ENCODE assay signal across 31 cellular contexts in the genomic region with DNA sequence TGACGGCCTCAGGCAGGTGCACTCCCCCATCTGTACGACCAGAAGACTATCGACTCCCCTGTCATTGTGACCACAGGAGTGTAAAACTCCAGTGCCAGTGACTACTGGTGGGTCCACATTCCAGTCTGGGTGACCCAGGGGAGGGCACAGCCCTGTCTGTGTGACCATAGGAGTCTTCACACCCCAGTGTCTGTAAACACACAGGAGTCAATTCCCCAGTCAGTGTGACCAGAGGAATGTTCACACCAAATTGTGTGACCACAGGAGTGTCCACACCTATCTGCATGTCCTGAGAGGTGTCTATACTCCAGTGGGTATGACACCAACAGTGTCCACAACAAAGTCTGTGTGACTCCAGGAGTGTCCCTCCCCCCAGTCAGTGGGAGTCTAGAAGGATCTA. TPM values are rescaled to one million over a fixed set of nuclear protein-coding genes. Genes with fewer than 3 reads are reported as not detected.
DNase-seq lines count a peak whose midpoint lies in the region; ATAC-seq, FAIRE-seq and TF ChIP-seq lines count a peak whose summit lies in the region.
"Had no signal": no experiment of that assay in that cellular context is flagged by ENCODE, and none has a peak within 500 bp of the region (broad histone marks: within the 10 kb centered on the region; RNA-seq: fewer than 3 reads in every experiment).

No MANE protein-coding gene starts in this region.

- no peak for DNase-seq in HFFc6
- DNase-seq in brain microvascular endothelial cell: no peak
- DNase-seq in HepG2 (ENCODE audit: low spot score): no peak
- DNase-seq in smooth muscle cell (lab: John Stamatoyannopoulos, UW; ENCODE audit: unreplicated experiment): no peak
- DNase-seq in KG1 (lab: John Stamatoyannopoulos, UW): no peak
- no peak for DNase-seq in activated CD4-positive, CD25-positive, alpha-beta regulatory T cell (lab: John Stamatoyannopoulos, UW)
- no peak for DNase-seq in AML-193 (lab: John Stamatoyannopoulos, UW)
- DNase-seq in GM19239 (ENCODE audit: insufficient read length, low spot score): no peak
- DNase-seq: activated CD4-positive, alpha-beta memory T cell treated with anti-CD3 and anti-CD28 coated beads for 36 hours; activated CD8-positive, alpha-beta memory T cell treated with anti-CD3 and anti-CD28 coated beads, Interleukin-2, amount 50 U/mL, for 48 hours; central memory CD4-positive, alpha-beta T cell; left ventricle myocardium superior; NCI-H1105 treated with DMSO at 0.1 percent for 48 hours; NCI-H2029 treated with DMSO at 0.1 percent for 48 hours; NCI-H526; nephron progenitor cell; pancreas; Peyer's patch; stimulated activated CD4-positive, alpha-beta T cell treated with anti-CD3 and anti-CD28 coated beads, Interleukin-4, amount 100 ng/mL, for 24 hours; T-helper 1 cell; uterus had no signal

- no peaks in the 10 kb centered on the region for H3K79me2 ChIP-seq in HepG2 (ENCODE audit: insufficient read depth, low read length)
- H3K79me2 ChIP-seq in smooth muscle cell (ENCODE audit: low read depth): no peaks in the 10 kb centered on the region

- WGBS in HepG2 (ENCODE audit: low lambda C conversion rate): no CpG with 5 or more reads among the region's 3 CpGs
- 85% methylated on average over 3 of the region's 3 CpGs for WGBS in smooth muscle cell (ENCODE audit: low lambda C conversion rate)

- H2AFZ ChIP-seq in HepG2 (ENCODE audit: low read length) (no peak overlapping the region), smooth muscle cell (ENCODE audit: low read depth) (no peak overlapping the region)

- BruUV-seq in HepG2 (replicated peaks; lab: Mats Ljungman, UMichigan): no TSS peak

- FAIRE-seq in HepG2 (lab: Jason Lieb, UNC) (no peak), GM19239 (lab: Jason Lieb, UNC) (no peak)
- FAIRE-seq: D721Med, GM18507, islet of Langerhans, pancreas had no signal

- 0 out of 2 replicates have a peak, but pooled peaks cover under 1% of the 10 kb centered on the region for H3K4me1 ChIP-seq in HepG2 (ENCODE audit: insufficient read depth, low read length)
- no peaks in the 10 kb centered on the region for H3K4me1 ChIP-seq in smooth muscle cell (ENCODE audit: low read depth)
- H3K4me1 ChIP-seq: pancreas, Peyer's patch, uterus had no signal

- peaks cover 5% of the 10 kb centered on the region; the same call in 1 of the 2 replicates for H3K36me3 Mint-ChIP-seq in HFFc6 (ENCODE audit: low read depth)
- H3K36me3 Mint-ChIP-seq: activated naive CD8-positive, alpha-beta T cell; stimulated activated memory B cell treated with anti-CD40 and anti-IgM and Interleukin-4, amounts not matched to agents 10 μg/mL and 1 μg/mL and 100 μg/mL, for 72 hours had no signal

- TF ChIP-seq CTCF in HFFc6 (IDR thresholded peaks at IDR 0.05): no peak
- no peak for TF ChIP-seq CTCF in brain microvascular endothelial cell (IDR thresholded peaks at IDR 0.05; ENCODE audit: low read depth, low read length, missing control alignments)
- TF ChIP-seq CTCF in HepG2 (CRISPR knock-in tag; IDR thresholded peaks at IDR 0.05): no peak
- no peak for TF ChIP-seq CTCF in smooth muscle cell (IDR thresholded peaks at IDR 0.05; ENCODE audit: borderline replicate concordance, insufficient read depth, poor library complexity, severe bottlenecking)

- H3K4me3 Mint-ChIP-seq in HFFc6: no peak overlapping the region
- H3K4me3 Mint-ChIP-seq: activated CD4-positive, alpha-beta memory T cell treated with anti-CD3 and anti-CD28 coated beads for 36 hours; activated naive CD8-positive, alpha-beta T cell; nephron progenitor cell; stimulated activated memory B cell treated with anti-CD40 and anti-IgM and Interleukin-4, amounts not matched to agents 10 μg/mL and 1 μg/mL and 100 μg/mL, for 72 hours had no signal

- H4K20me1 ChIP-seq in HepG2 (ENCODE audit: insufficient read depth, low read length) (no peaks in the 10 kb centered on the region), smooth muscle cell (ENCODE audit: low read depth) (no peaks in the 10 kb centered on the region)

- POLR2A ChIA-PET in HepG2 (lab: Yijun Ruan, JAX): no interaction called here

- H3K27me3 ChIP-seq in brain microvascular endothelial cell (replicated peaks): no peaks in the 10 kb centered on the region
- H3K27me3 ChIP-seq in HepG2 (ENCODE audit: control insufficient read depth in 1 of 2, insufficient read depth in 2 of 2, low read length in 2 of 2): no peaks in the 10 kb centered on the region
- H3K27me3 ChIP-seq in smooth muscle cell (ENCODE audit: low read depth): no peaks in the 10 kb centered on the region
- H3K27me3 ChIP-seq: pancreas, Peyer's patch, uterus had no signal

- no peak for TF ChIP-seq RAD21 in HepG2 (CRISPR knock-in tag; IDR thresholded peaks at IDR 0.05)

- no peak overlapping the region for H3K9ac ChIP-seq in HepG2 (ENCODE audit: insufficient read depth, low read depth, low read length)
- peak overlapping the region; percentile 76 for H3K9ac ChIP-seq in smooth muscle cell (ENCODE audit: low read depth)

- H3K9me3 ChIP-seq in HepG2 (ENCODE audit: low read length): no peaks in the 10 kb centered on the region
- no peaks in the 10 kb centered on the region for H3K9me3 ChIP-seq in smooth muscle cell (replicated peaks; ENCODE audit: low read depth)
- H3K9me3 ChIP-seq: pancreas, Peyer's patch, uterus had no signal

- H3K4me3 ChIP-seq in brain microvascular endothelial cell (ENCODE audit: low read depth, low read length): no peak overlapping the region
- no peak overlapping the region for H3K4me3 ChIP-seq in HepG2 (replicated peaks in 1 of 3; ENCODE audit: insufficient read depth in 1 of 3, low read depth in 2 of 3, low read length in 3 of 3)
- H3K4me3 ChIP-seq in smooth muscle cell: no peak overlapping the region
- H3K4me3 ChIP-seq: pancreas, Peyer's patch, uterus had no signal

- H3K36me3 ChIP-seq in brain microvascular endothelial cell (replicated peaks) (peaks cover 8% of the 10 kb centered on the region), HepG2 (replicated peaks in 1 of 2; ENCODE audit: control insufficient read depth in 1 of 2, insufficient read depth in 2 of 2, low read length in 2 of 2) (no peaks in the 10 kb centered on the region; a peak in 1 of 5 replicates), smooth muscle cell (ENCODE audit: low read depth) (peaks cover 1% of the 10 kb centered on the region)
- H3K36me3 ChIP-seq: pancreas, uterus had no signal

- H3F3A ChIP-seq in smooth muscle cell (ENCODE audit: low read depth): no peaks in the 10 kb centered on the region

- CTCF ChIA-PET in HepG2 (lab: Yijun Ruan, JAX; ENCODE audit: low intra/inter-chr PET ratio, low total read pairs): no interaction called here

- H3K9me3 Mint-ChIP-seq in HFFc6: no peaks in the 10 kb centered on the region
- H3K9me3 Mint-ChIP-seq: activated CD4-positive, alpha-beta memory T cell treated with anti-CD3 and anti-CD28 coated beads for 36 hours; activated T-helper 2 cell treated with anti-CD3 and anti-CD28 coated beads, Interferon-gamma antibody, Interleukin-2, Interleukin-4, amounts not matched to agents 10 μg/mL and 5 μg/mL and 100 μg/mL, durations not matched to agents 14 hours and 24 hours and 36 hours; stimulated activated memory B cell treated with anti-CD40 and anti-IgM and Interleukin-4, amounts not matched to agents 10 μg/mL and 1 μg/mL and 100 μg/mL, for 72 hours had no signal

- no peak overlapping the region for H3K4me2 ChIP-seq in HepG2 (ENCODE audit: low read depth, low read length)
- no peak overlapping the region for H3K4me2 ChIP-seq in smooth muscle cell

- peak overlapping the region; percentile 93 for H3K27ac Mint-ChIP-seq in HFFc6
- H3K27ac Mint-ChIP-seq: activated CD4-positive, alpha-beta memory T cell treated with anti-CD3 and anti-CD28 coated beads for 36 hours; activated naive CD8-positive, alpha-beta T cell; activated T-helper 2 cell treated with anti-CD3 and anti-CD28 coated beads, Interferon-gamma antibody, Interleukin-2, Interleukin-4, amounts not matched to agents 10 μg/mL and 5 μg/mL and 100 μg/mL, durations not matched to agents 14 hours and 24 hours and 36 hours; nephron progenitor cell; stimulated activated memory B cell treated with anti-CD40 and anti-IgM and Interleukin-4, amounts not matched to agents 10 μg/mL and 1 μg/mL and 100 μg/mL, for 72 hours had no signal

- in situ Hi-C loops in brain microvascular endothelial cell (cut with HindIII; ENCODE audit: low pct_ligation_motif_present, low sequenced_read_pairs): no loop called here
- in situ Hi-C loops in HepG2 (cut with HindIII; ENCODE audit: extremely low pct_ligation_motif_present, low pct_unique_long_range_greater_than_20kb): no loop called here

- H3K27ac ChIP-seq in brain microvascular endothelial cell: peak overlapping the region; percentile 76
- H3K27ac ChIP-seq in HepG2 (ENCODE audit: extremely low read length, insufficient read depth, low read length): no peak overlapping the region
- peak overlapping the region; percentile 90 for H3K27ac ChIP-seq in smooth muscle cell (ENCODE audit: low read depth)
- H3K27ac ChIP-seq: HL-60, pancreas, Peyer's patch, uterus had no signal

- no peak; the same call in 2 of the 3 replicates for ATAC-seq in HepG2
- ATAC-seq: activated CD4-positive, CD25-positive, alpha-beta regulatory T cell treated with anti-CD3 and anti-CD28 coated beads, Interleukin-2, amount 50 U/mL, for 24 hours; left ventricle myocardium superior; stimulated activated memory B cell treated with anti-CD40 and anti-IgM and Interleukin-4, amounts not matched to agents 10 μg/mL and 1 μg/mL and 100 μg/mL, for 72 hours had no signal

- intact Hi-C loops in HepG2 (cut with micrococcal nuclease; ENCODE audit: unreplicated experiment): no loop called here

- peaks cover 2% of the 10 kb centered on the region for H3K27me3 Mint-ChIP-seq in HFFc6 (ENCODE audit: insufficient read depth)
- H3K27me3 Mint-ChIP-seq: activated CD4-positive, alpha-beta memory T cell treated with anti-CD3 and anti-CD28 coated beads for 36 hours; activated naive CD8-positive, alpha-beta T cell; stimulated activated memory B cell treated with anti-CD40 and anti-IgM and Interleukin-4, amounts not matched to agents 10 μg/mL and 1 μg/mL and 100 μg/mL, for 72 hours had no signal

- H3K4me1 Mint-ChIP-seq in HFFc6 (ENCODE audit: low read depth): peaks cover 37% of the 10 kb centered on the region
- H3K4me1 Mint-ChIP-seq: nephron progenitor cell had no signal

- TF ChIP-seq EP300 in HepG2 (IDR thresholded peaks at IDR 0.05; ENCODE audit: low read depth in 2 of 2, low read length in 2 of 2) (no peak), HepG2 (CRISPR knock-in tag; IDR thresholded peaks at IDR 0.05; ENCODE audit: borderline replicate concordance) (no peak)

- no peak for TF ChIP-seq POLR2A in HepG2 (IDR thresholded peaks at IDR 0.05; ENCODE audit: insufficient read depth in 1 of 2, low read depth in 2 of 2, low read length in 2 of 2)

RNA-seq across cellular contexts. Expression of gene FTSJ1, which starts 12.0 kb away (rescaled TPM):
- 10 to 100 TPM; 51.5 to 66.7 (median 59.7) TPM for total RNA-seq in HFFc6 (2021; fragmentation: NEBNext Ultra II Directional; extraction: Animal tissue kit (Norgen Biotek cat#: 25700))
- 37.9 and 40.1 TPM in 2 replicates for total RNA-seq in HepG2 (2016; rRNA removed; fragmentation: Illumina TruSeq; extraction: Trizol)
- 14.5 and 21.0 TPM in 2 replicates for total RNA-seq in HepG2 (2016; cell fraction: cytosol; rRNA removed; fragmentation: Illumina TruSeq; extraction: Trizol; ENCODE audit: low read depth)
- total RNA-seq in HepG2 (2016; cell fraction: insoluble cytoplasmic fraction; rRNA removed; fragmentation: Illumina TruSeq; extraction: Trizol): 38.2 and 38.5 TPM in 2 replicates
- total RNA-seq in HepG2 (2016; cell fraction: membrane; rRNA removed; fragmentation: Illumina TruSeq; extraction: Trizol): 28.7 and 33.6 TPM in 2 replicates
- 21.1 and 25.4 TPM in 2 replicates for total RNA-seq in HepG2 (2016; cell fraction: nucleus; rRNA removed; fragmentation: Illumina TruSeq; extraction: Trizol)
- 29.2 and 30.3 TPM in 2 replicates for polyA plus RNA-seq in HepG2 (2011; rRNA removed)
- 21.3 and 28.2 TPM in 2 replicates for polyA plus RNA-seq in HepG2 (2011; cell fraction: cytosol; rRNA removed)
- 49.1 and 64.2 TPM in 2 replicates for polyA plus RNA-seq in HepG2 (2011; cell fraction: nucleus; rRNA removed)
- polyA plus RNA-seq in HepG2 (2012): 19.2 and 29.3 TPM in 2 replicates
- 16.8 and 24.9 TPM in 2 replicates for polyA plus RNA-seq in HepG2 (2016; cell fraction: cytosol; fragmentation: Illumina TruSeq; extraction: Trizol; ENCODE audit: low read depth)
- polyA plus RNA-seq in HepG2 (2016; cell fraction: insoluble cytoplasmic fraction; fragmentation: Illumina TruSeq; extraction: Trizol; ENCODE audit: low read depth): 45.2 and 50.6 TPM in 2 replicates
- 26.8 and 36.1 TPM in 2 replicates for polyA plus RNA-seq in HepG2 (2016; cell fraction: membrane; fragmentation: Illumina TruSeq; extraction: Trizol; ENCODE audit: low read depth)
- polyA plus RNA-seq in HepG2 (2016; cell fraction: nucleus; fragmentation: Illumina TruSeq; extraction: Trizol; ENCODE audit: insufficient read depth, low read depth): 56.7 and 58.6 TPM in 2 replicates
- 31.0 and 108 TPM in 2 replicates for polyA minus RNA-seq in HepG2 (2011; rRNA and poly(A)+ RNA removed; ENCODE audit: low replicate concordance)
- 9.3 and 14.7 TPM in 2 replicates for polyA minus RNA-seq in HepG2 (2011; cell fraction: cytosol; rRNA and poly(A)+ RNA removed)
- 14.7 and 15.6 TPM in 2 replicates for polyA minus RNA-seq in HepG2 (2011; cell fraction: nucleus; rRNA and poly(A)+ RNA removed)
- 60.6 and 78.9 TPM in 2 replicates for total RNA-seq in smooth muscle cell
- 80.8 and 82.4 TPM in 2 replicates for polyA plus RNA-seq in smooth muscle cell

RNA-seq across cellular contexts. Expression of gene SLC38A5, which starts 18.0 kb away (rescaled TPM):
- total RNA-seq in HFFc6 (2021; fragmentation: NEBNext Ultra II Directional; extraction: Animal tissue kit (Norgen Biotek cat#: 25700)): under 1 TPM in 5 of 6 experiments, not detected in 1; 0.40 to 0.91 (median 0.79) TPM
- total RNA-seq in HepG2 (2016; rRNA removed; fragmentation: Illumina TruSeq; extraction: Trizol): 22.3 and 46.1 TPM in 2 replicates
- 13.5 and 14.5 TPM in 2 replicates for total RNA-seq in HepG2 (2016; cell fraction: cytosol; rRNA removed; fragmentation: Illumina TruSeq; extraction: Trizol; ENCODE audit: low read depth)
- total RNA-seq in HepG2 (2016; cell fraction: insoluble cytoplasmic fraction; rRNA removed; fragmentation: Illumina TruSeq; extraction: Trizol): 20.3 and 48.1 TPM in 2 replicates
- total RNA-seq in HepG2 (2016; cell fraction: membrane; rRNA removed; fragmentation: Illumina TruSeq; extraction: Trizol): 23.8 and 29.3 TPM in 2 replicates
- total RNA-seq in HepG2 (2016; cell fraction: nucleus; rRNA removed; fragmentation: Illumina TruSeq; extraction: Trizol): 40.9 and 48.7 TPM in 2 replicates
- polyA plus RNA-seq in HepG2 (2011; rRNA removed): 73.4 and 90.9 TPM in 2 replicates
- polyA plus RNA-seq in HepG2 (2011; cell fraction: cytosol; rRNA removed): 75.4 and 104 TPM in 2 replicates
- polyA plus RNA-seq in HepG2 (2011; cell fraction: nucleus; rRNA removed): 312 and 314 TPM in 2 replicates
- 32.8 and 75.3 TPM in 2 replicates for polyA plus RNA-seq in HepG2 (2012)
- polyA plus RNA-seq in HepG2 (2016; cell fraction: cytosol; fragmentation: Illumina TruSeq; extraction: Trizol; ENCODE audit: low read depth): 16.0 and 18.8 TPM in 2 replicates
- polyA plus RNA-seq in HepG2 (2016; cell fraction: insoluble cytoplasmic fraction; fragmentation: Illumina TruSeq; extraction: Trizol; ENCODE audit: low read depth): 22.1 and 26.8 TPM in 2 replicates
- 22.3 and 26.2 TPM in 2 replicates for polyA plus RNA-seq in HepG2 (2016; cell fraction: membrane; fragmentation: Illumina TruSeq; extraction: Trizol; ENCODE audit: low read depth)
- 112 and 114 TPM in 2 replicates for polyA plus RNA-seq in HepG2 (2016; cell fraction: nucleus; fragmentation: Illumina TruSeq; extraction: Trizol; ENCODE audit: insufficient read depth, low read depth)
- polyA minus RNA-seq in HepG2 (2011; rRNA and poly(A)+ RNA removed; ENCODE audit: low replicate concordance): 224 and 1,094 TPM in 2 replicates
- polyA minus RNA-seq in HepG2 (2011; cell fraction: cytosol; rRNA and poly(A)+ RNA removed): 41.8 and 53.3 TPM in 2 replicates
- polyA minus RNA-seq in HepG2 (2011; cell fraction: nucleus; rRNA and poly(A)+ RNA removed): 19.8 and 22.1 TPM in 2 replicates
- 69.4 and 79.0 TPM in 2 replicates for total RNA-seq in smooth muscle cell
- 68.7 and 88.7 TPM in 2 replicates for polyA plus RNA-seq in smooth muscle cell
- total RNA-seq: Daoy, SK-MEL-5 had no signal

RNA-seq across cellular contexts. Expression of gene PORCN, which starts 20.8 kb away (rescaled TPM):
- 10 to 100 TPM in 4 of 6 experiments, 1 to 10 TPM in 2; 9.0 to 13.8 (median 10.7) TPM for total RNA-seq in HFFc6 (2021; fragmentation: NEBNext Ultra II Directional; extraction: Animal tissue kit (Norgen Biotek cat#: 25700))
- 2.6 and 3.9 TPM in 2 replicates for total RNA-seq in HepG2 (2016; rRNA removed; fragmentation: Illumina TruSeq; extraction: Trizol)
- 2.7 and 3.7 TPM in 2 replicates for total RNA-seq in HepG2 (2016; cell fraction: cytosol; rRNA removed; fragmentation: Illumina TruSeq; extraction: Trizol; ENCODE audit: low read depth)
- total RNA-seq in HepG2 (2016; cell fraction: insoluble cytoplasmic fraction; rRNA removed; fragmentation: Illumina TruSeq; extraction: Trizol): 1.7 and 3.0 TPM in 2 replicates
- 4.4 and 5.2 TPM in 2 replicates for total RNA-seq in HepG2 (2016; cell fraction: membrane; rRNA removed; fragmentation: Illumina TruSeq; extraction: Trizol)
- 1.9 and 2.5 TPM in 2 replicates for total RNA-seq in HepG2 (2016; cell fraction: nucleus; rRNA removed; fragmentation: Illumina TruSeq; extraction: Trizol)
- 5.8 and 6.0 TPM in 2 replicates for polyA plus RNA-seq in HepG2 (2011; rRNA removed)
- 4.1 and 6.5 TPM in 2 replicates for polyA plus RNA-seq in HepG2 (2011; cell fraction: cytosol; rRNA removed)
- polyA plus RNA-seq in HepG2 (2011; cell fraction: nucleus; rRNA removed): 19.8 and 20.1 TPM in 2 replicates
- 2.3 and 3.6 TPM in 2 replicates for polyA plus RNA-seq in HepG2 (2012)
- 3.8 and 3.9 TPM in 2 replicates for polyA plus RNA-seq in HepG2 (2016; cell fraction: cytosol; fragmentation: Illumina TruSeq; extraction: Trizol; ENCODE audit: low read depth)
- 2.5 and 3.3 TPM in 2 replicates for polyA plus RNA-seq in HepG2 (2016; cell fraction: insoluble cytoplasmic fraction; fragmentation: Illumina TruSeq; extraction: Trizol; ENCODE audit: low read depth)
- polyA plus RNA-seq in HepG2 (2016; cell fraction: membrane; fragmentation: Illumina TruSeq; extraction: Trizol; ENCODE audit: low read depth): 4.6 and 5.1 TPM in 2 replicates
- 5.0 and 5.7 TPM in 2 replicates for polyA plus RNA-seq in HepG2 (2016; cell fraction: nucleus; fragmentation: Illumina TruSeq; extraction: Trizol; ENCODE audit: insufficient read depth, low read depth)
- polyA minus RNA-seq in HepG2 (2011; rRNA and poly(A)+ RNA removed; ENCODE audit: low replicate concordance): 16.7 and 23.7 TPM in 2 replicates
- 1.7 and 2.0 TPM in 2 replicates for polyA minus RNA-seq in HepG2 (2011; cell fraction: cytosol; rRNA and poly(A)+ RNA removed)
- 4.2 and 5.1 TPM in 2 replicates for polyA minus RNA-seq in HepG2 (2011; cell fraction: nucleus; rRNA and poly(A)+ RNA removed)
- 25.1 and 25.5 TPM in 2 replicates for total RNA-seq in smooth muscle cell
- 14.8 and 23.2 TPM in 2 replicates for polyA plus RNA-seq in smooth muscle cell

RNA-seq across cellular contexts. Expression of gene EBP, which starts 33.6 kb away (rescaled TPM):
- total RNA-seq in HFFc6 (2021; fragmentation: NEBNext Ultra II Directional; extraction: Animal tissue kit (Norgen Biotek cat#: 25700)): 10 to 100 TPM; 26.0 to 42.2 (median 39.1) TPM
- 162 and 260 TPM in 2 replicates for total RNA-seq in HepG2 (2016; rRNA removed; fragmentation: Illumina TruSeq; extraction: Trizol)
- 147 and 171 TPM in 2 replicates for total RNA-seq in HepG2 (2016; cell fraction: cytosol; rRNA removed; fragmentation: Illumina TruSeq; extraction: Trizol; ENCODE audit: low read depth)
- 146 and 274 TPM in 2 replicates for total RNA-seq in HepG2 (2016; cell fraction: insoluble cytoplasmic fraction; rRNA removed; fragmentation: Illumina TruSeq; extraction: Trizol)
- total RNA-seq in HepG2 (2016; cell fraction: membrane; rRNA removed; fragmentation: Illumina TruSeq; extraction: Trizol): 149 and 167 TPM in 2 replicates
- 182 and 206 TPM in 2 replicates for total RNA-seq in HepG2 (2016; cell fraction: nucleus; rRNA removed; fragmentation: Illumina TruSeq; extraction: Trizol)
- polyA plus RNA-seq in HepG2 (2011; rRNA removed): 106 and 162 TPM in 2 replicates
- polyA plus RNA-seq in HepG2 (2011; cell fraction: cytosol; rRNA removed): 168 and 176 TPM in 2 replicates
- 94.7 and 111 TPM in 2 replicates for polyA plus RNA-seq in HepG2 (2011; cell fraction: nucleus; rRNA removed)
- 122 and 141 TPM in 2 replicates for polyA plus RNA-seq in HepG2 (2012)
- 138 and 157 TPM in 2 replicates for polyA plus RNA-seq in HepG2 (2016; cell fraction: cytosol; fragmentation: Illumina TruSeq; extraction: Trizol; ENCODE audit: low read depth)
- polyA plus RNA-seq in HepG2 (2016; cell fraction: insoluble cytoplasmic fraction; fragmentation: Illumina TruSeq; extraction: Trizol; ENCODE audit: low read depth): 129 and 142 TPM in 2 replicates
- 117 and 128 TPM in 2 replicates for polyA plus RNA-seq in HepG2 (2016; cell fraction: membrane; fragmentation: Illumina TruSeq; extraction: Trizol; ENCODE audit: low read depth)
- 318 and 347 TPM in 2 replicates for polyA plus RNA-seq in HepG2 (2016; cell fraction: nucleus; fragmentation: Illumina TruSeq; extraction: Trizol; ENCODE audit: insufficient read depth, low read depth)
- polyA minus RNA-seq in HepG2 (2011; rRNA and poly(A)+ RNA removed; ENCODE audit: low replicate concordance): 268 and 948 TPM in 2 replicates
- polyA minus RNA-seq in HepG2 (2011; cell fraction: cytosol; rRNA and poly(A)+ RNA removed): 59.2 and 70.4 TPM in 2 replicates
- polyA minus RNA-seq in HepG2 (2011; cell fraction: nucleus; rRNA and poly(A)+ RNA removed): 25.6 and 30.3 TPM in 2 replicates
- 49.1 and 63.0 TPM in 2 replicates for total RNA-seq in smooth muscle cell
- polyA plus RNA-seq in smooth muscle cell: 85.5 and 99.8 TPM in 2 replicates

RNA-seq across cellular contexts. Expression of gene TBC1D25, which starts 51.5 kb away (rescaled TPM):
- total RNA-seq in HFFc6 (2021; fragmentation: NEBNext Ultra II Directional; extraction: Animal tissue kit (Norgen Biotek cat#: 25700)): 10 to 100 TPM; 13.0 to 15.3 (median 13.8) TPM
- 3.2 and 3.5 TPM in 2 replicates for total RNA-seq in HepG2 (2016; rRNA removed; fragmentation: Illumina TruSeq; extraction: Trizol)
- total RNA-seq in HepG2 (2016; cell fraction: cytosol; rRNA removed; fragmentation: Illumina TruSeq; extraction: Trizol; ENCODE audit: low read depth): 1.0 and 1.1 TPM in 2 replicates
- 3.4 and 3.6 TPM in 2 replicates for total RNA-seq in HepG2 (2016; cell fraction: insoluble cytoplasmic fraction; rRNA removed; fragmentation: Illumina TruSeq; extraction: Trizol)
- 5.5 and 6.0 TPM in 2 replicates for total RNA-seq in HepG2 (2016; cell fraction: membrane; rRNA removed; fragmentation: Illumina TruSeq; extraction: Trizol)
- total RNA-seq in HepG2 (2016; cell fraction: nucleus; rRNA removed; fragmentation: Illumina TruSeq; extraction: Trizol): 2.8 and 3.4 TPM in 2 replicates
- 4.7 and 6.0 TPM in 2 replicates for polyA plus RNA-seq in HepG2 (2011; rRNA removed)
- polyA plus RNA-seq in HepG2 (2011; cell fraction: cytosol; rRNA removed): 4.6 TPM in 2 replicates
- polyA plus RNA-seq in HepG2 (2011; cell fraction: nucleus; rRNA removed): 16.8 and 21.5 TPM in 2 replicates
- 4.8 and 7.9 TPM in 2 replicates for polyA plus RNA-seq in HepG2 (2012)
- polyA plus RNA-seq in HepG2 (2016; cell fraction: cytosol; fragmentation: Illumina TruSeq; extraction: Trizol; ENCODE audit: low read depth): 2.1 and 2.3 TPM in 2 replicates
- 4.0 and 6.3 TPM in 2 replicates for polyA plus RNA-seq in HepG2 (2016; cell fraction: insoluble cytoplasmic fraction; fragmentation: Illumina TruSeq; extraction: Trizol; ENCODE audit: low read depth)
- polyA plus RNA-seq in HepG2 (2016; cell fraction: membrane; fragmentation: Illumina TruSeq; extraction: Trizol; ENCODE audit: low read depth): 4.8 and 5.4 TPM in 2 replicates
- 11.5 and 15.0 TPM in 2 replicates for polyA plus RNA-seq in HepG2 (2016; cell fraction: nucleus; fragmentation: Illumina TruSeq; extraction: Trizol; ENCODE audit: insufficient read depth, low read depth)
- polyA minus RNA-seq in HepG2 (2011; rRNA and poly(A)+ RNA removed; ENCODE audit: low replicate concordance): 10.9 and 19.7 TPM in 2 replicates
- polyA minus RNA-seq in HepG2 (2011; cell fraction: cytosol; rRNA and poly(A)+ RNA removed): 5.1 and 5.5 TPM in 2 replicates
- 7.9 and 9.4 TPM in 2 replicates for polyA minus RNA-seq in HepG2 (2011; cell fraction: nucleus; rRNA and poly(A)+ RNA removed)
- 3.8 and 4.5 TPM in 2 replicates for total RNA-seq in smooth muscle cell
- polyA plus RNA-seq in smooth muscle cell: 9.7 and 9.8 TPM in 2 replicates

Comparison
In these comparisons a context has a peak if more than half of its experiments do, and no peak if none do; other contexts are left out.
1. RNA of gene SLC38A5, which starts 18.0 kb away (total RNA-seq): 69.4 to 79.0 TPM in smooth muscle cell and 13.5 to 48.7 TPM in HepG2; 0.40 to 0.91 TPM in HFFc6; every median in the first group is over 4 times any median in the second.